22 cellular contexts compared by ENCODE assay signal in genomic region chr6:126632271-126632670, GRCh38.
DNase-seq lines count a peak whose midpoint lies in the region; TF ChIP-seq lines count a peak whose summit lies in the region.
"Had no signal": no experiment of that assay in that cellular context is flagged by ENCODE, and none has a peak within 500 bp of the region (broad histone marks: within the 10 kb centered on the region; RNA-seq: fewer than 3 reads in every experiment).

No MANE protein-coding gene starts in this region.

- H3K9me3 Mint-ChIP-seq in nephron progenitor cell = no peaks in the 10 kb centered on the region
- H3K9me3 Mint-ChIP-seq: CD8-positive, alpha-beta memory T cell had no signal

- H3K4me1 Mint-ChIP-seq in nephron progenitor cell = peaks cover 9% of the 10 kb centered on the region
- H3K4me1 Mint-ChIP-seq: B cell; CD8-positive, alpha-beta memory T cell had no signal

- intact Hi-C loops in left ventricle myocardium inferior (cut with micrococcal nuclease) = no loop called here

- no peaks in the 10 kb centered on the region for H3K27me3 ChIP-seq in left ventricle myocardium inferior (ENCODE audit: low read depth)

- H3K9me3 ChIP-seq in SK-N-MC (ENCODE audit: low read depth, low read length) (no peaks in the 10 kb centered on the region), left ventricle myocardium inferior (replicated peaks) (no peaks in the 10 kb centered on the region)

- DNase-seq in SK-N-MC (ENCODE audit: low read depth, low spot score) = no peak
- DNase-seq in fibroblast of mammary gland (ENCODE audit: low read depth) = peak; percentile 48
- no peak for DNase-seq in nephron progenitor cell
- DNase-seq in activated CD8-positive, alpha-beta memory T cell treated with anti-CD3 and anti-CD28 coated beads for 24 hours = no peak
- no peak for DNase-seq in left ventricle myocardium inferior
- DNase-seq in cerebellar nuclear complex (lab: John Stamatoyannopoulos, UW) = no peak
- no peak for DNase-seq in DMS114 treated with DMSO at 0.1 percent for 48 hours (lab: John Stamatoyannopoulos, UW; ENCODE audit: unreplicated experiment)
- DNase-seq: CD8-positive, alpha-beta memory T cell; DMS 273 treated with DMSO at 0.1 percent for 48 hours; DMS79 treated with DMSO at 0.1 percent for 48 hours; GF-D8; Kasumi-1; NCI-H1105 treated with DMSO at 0.1 percent for 48 hours; NCI-H146; NCI-H2029; NCI-H446; NCI-H774; NK-92 treated with Interleukin-12 subunit alpha and Interleukin-12 subunit beta, amount 100 ng/mL, for 24 hours; PC-3 had no signal

- H3K4me3 Mint-ChIP-seq in nephron progenitor cell = no peak overlapping the region
- H3K4me3 Mint-ChIP-seq: B cell; CD8-positive, alpha-beta memory T cell had no signal

- no peaks in the 10 kb centered on the region for H3K27me3 Mint-ChIP-seq in nephron progenitor cell (ENCODE audit: low read depth, poor library complexity)
- H3K27me3 Mint-ChIP-seq: B cell; CD8-positive, alpha-beta memory T cell had no signal

- TF ChIP-seq CTCF in fibroblast of mammary gland (conservative IDR thresholded peaks at IDR 0.05; ENCODE audit: control insufficient read depth, insufficient read depth, low read depth, low read length) (no peak), nephron progenitor cell (IDR thresholded peaks at IDR 0.05) (no peak), left ventricle myocardium inferior (IDR thresholded peaks at IDR 0.05; ENCODE audit: borderline replicate concordance) (no peak)

- H3K27ac ChIP-seq in SK-N-MC (no peak overlapping the region), left ventricle myocardium inferior (replicated peaks) (no peak overlapping the region)
- H3K27ac ChIP-seq: C4-2B had no signal

- no peak overlapping the region for H3K9ac ChIP-seq in SK-N-MC (ENCODE audit: insufficient read length)

- no peaks in the 10 kb centered on the region for H3K36me3 Mint-ChIP-seq in nephron progenitor cell (ENCODE audit: low read depth)
- H3K36me3 Mint-ChIP-seq: CD8-positive, alpha-beta memory T cell had no signal

- peak overlapping the region; percentile 68 for H3K27ac Mint-ChIP-seq in nephron progenitor cell
- H3K27ac Mint-ChIP-seq: B cell; CD8-positive, alpha-beta memory T cell had no signal

- H3K36me3 ChIP-seq in SK-N-MC (ENCODE audit: insufficient read depth, low read length) (no peaks in the 10 kb centered on the region), left ventricle myocardium inferior (no peaks in the 10 kb centered on the region)

- H3K4me3 ChIP-seq in SK-N-MC = peak overlapping the region; percentile 54
- H3K4me3 ChIP-seq in fibroblast of mammary gland (ENCODE audit: control insufficient read depth, low read depth, low read length) = no peak overlapping the region
- H3K4me3 ChIP-seq in left ventricle myocardium inferior = no peak overlapping the region
- H3K4me3 ChIP-seq: K562 had no signal

- H3K4me1 ChIP-seq in left ventricle myocardium inferior = no peaks in the 10 kb centered on the region
